Comparison of ENCODE assay signal across 25 cellular contexts in genomic region chr1:82597620-82598019, GRCh38.
"Had no signal": no experiment of that assay in that cellular context is flagged by ENCODE, and none has a peak within 500 bp of the region (broad histone marks: within the 10 kb centered on the region; RNA-seq: fewer than 3 reads in every experiment).

No MANE protein-coding gene starts in this region.

- H3K27me3 ChIP-seq: adrenal gland, ascending aorta, colonic mucosa, esophagus squamous epithelium, gastrocnemius medialis, pancreas, right atrium auricular region, upper lobe of left lung had no signal

- H3K4me1 Mint-ChIP-seq: activated naive CD4-positive, alpha-beta T cell treated with anti-CD3 and anti-CD28 coated beads, Interleukin-2, amount 50 U/mL, for 24 hours; central memory CD8-positive, alpha-beta T cell had no signal

- H3K36me3 ChIP-seq: adrenal gland, ascending aorta, colonic mucosa, esophagus squamous epithelium, gastrocnemius medialis, pancreas, right atrium auricular region, upper lobe of left lung, WERI-Rb-1 had no signal

- H3K27me3 Mint-ChIP-seq: activated CD4-positive, alpha-beta T cell treated with anti-CD3 and anti-CD28 coated beads, Interleukin-2, amount 10 ng/mL, durations not matched to agents 7 days and 5 days; activated CD8-positive, alpha-beta T cell treated with anti-CD3 and anti-CD28 coated beads for 36 hours; activated naive CD4-positive, alpha-beta T cell treated with anti-CD3 and anti-CD28 coated beads, Interleukin-2, amount 50 U/mL, for 24 hours; central memory CD8-positive, alpha-beta T cell had no signal

- H3K4me3 ChIP-seq: adrenal gland, ascending aorta, colonic mucosa, esophagus squamous epithelium, gastrocnemius medialis, pancreas, psoas muscle, right atrium auricular region, upper lobe of left lung had no signal

- H3K4me3 Mint-ChIP-seq: activated CD4-positive, alpha-beta T cell treated with anti-CD3 and anti-CD28 coated beads, Interleukin-2, amount 10 ng/mL, durations not matched to agents 7 days and 5 days; activated CD8-positive, alpha-beta T cell treated with anti-CD3 and anti-CD28 coated beads for 36 hours; activated naive CD4-positive, alpha-beta T cell treated with anti-CD3 and anti-CD28 coated beads, Interleukin-2, amount 50 U/mL, for 24 hours; central memory CD8-positive, alpha-beta T cell; nephron progenitor cell had no signal

- H3K9me3 ChIP-seq: adrenal gland, ascending aorta, colonic mucosa, esophagus squamous epithelium, gastrocnemius medialis, pancreas, psoas muscle, right atrium auricular region, upper lobe of left lung had no signal

- H3K4me1 ChIP-seq: adrenal gland, colonic mucosa, esophagus squamous epithelium, gastrocnemius medialis, pancreas, psoas muscle, right atrium auricular region had no signal

- DNase-seq: activated CD4-positive, alpha-beta T cell treated with anti-CD3 and anti-CD28 coated beads, Interleukin-2, amount 10 ng/mL, durations not matched to agents 7 days and 5 days; activated CD4-positive, CD25-positive, alpha-beta regulatory T cell treated with anti-CD3 and anti-CD28 coated beads, Interleukin-2, amount 50 U/mL, for 72 hours; activated CD8-positive, alpha-beta T cell treated with anti-CD3 and anti-CD28 coated beads for 36 hours; activated gamma-delta T cell treated with Interleukin-2 at 50 U/mL for 16 hours; activated T-cell treated with anti-CD3 and anti-CD28 coated beads, Interleukin-2, amount 50 U/mL, for 1 hour; adrenal gland; colonic mucosa; esophagus squamous epithelium; gastrocnemius medialis; hypothalamus; left ventricle myocardium superior; midbrain; nephron progenitor cell; pancreas; psoas muscle; stimulated activated CD4-positive, alpha-beta T cell treated with anti-CD3 and anti-CD28 coated beads, Interleukin-12 subunit alpha, Interleukin-12 subunit beta, amount 100 ng/mL, for 4 hours; stimulated activated CD4-positive, alpha-beta T cell treated with anti-CD3 and anti-CD28 coated beads, Interleukin-4, amount 100 ng/mL, for 4 hours; stimulated activated naive CD8-positive, alpha-beta T cell treated with anti-CD3 and anti-CD28 coated beads, Interleukin-15, Interleukin-2, amounts not matched to agents 100 U/mL and 50 U/mL, for 24 hours; T-helper 1 cell; upper lobe of left lung; WERI-Rb-1 had no signal

- H3K9me3 Mint-ChIP-seq: activated CD4-positive, alpha-beta T cell treated with anti-CD3 and anti-CD28 coated beads, Interleukin-2, amount 10 ng/mL, durations not matched to agents 7 days and 5 days; activated CD8-positive, alpha-beta T cell treated with anti-CD3 and anti-CD28 coated beads for 36 hours; activated naive CD4-positive, alpha-beta T cell treated with anti-CD3 and anti-CD28 coated beads, Interleukin-2, amount 50 U/mL, for 24 hours; nephron progenitor cell had no signal

- ATAC-seq: activated CD8-positive, alpha-beta T cell treated with anti-CD3 and anti-CD28 coated beads for 36 hours; gastrocnemius medialis; left ventricle myocardium superior; pancreas; psoas muscle; stimulated activated naive CD8-positive, alpha-beta T cell treated with anti-CD3 and anti-CD28 coated beads, Interleukin-15, Interleukin-2, amounts not matched to agents 100 U/mL and 50 U/mL, for 24 hours had no signal

- H3K36me3 Mint-ChIP-seq: activated naive CD4-positive, alpha-beta T cell treated with anti-CD3 and anti-CD28 coated beads, Interleukin-2, amount 50 U/mL, for 24 hours had no signal

- H3K27ac Mint-ChIP-seq: activated CD4-positive, alpha-beta T cell treated with anti-CD3 and anti-CD28 coated beads, Interleukin-2, amount 10 ng/mL, durations not matched to agents 7 days and 5 days; activated CD8-positive, alpha-beta T cell treated with anti-CD3 and anti-CD28 coated beads for 36 hours; activated naive CD4-positive, alpha-beta T cell treated with anti-CD3 and anti-CD28 coated beads, Interleukin-2, amount 50 U/mL, for 24 hours; nephron progenitor cell had no signal

- H3K27ac ChIP-seq: adrenal gland, ascending aorta, colonic mucosa, esophagus squamous epithelium, gastrocnemius medialis, pancreas, psoas muscle, right atrium auricular region, upper lobe of left lung, WERI-Rb-1 had no signal
